ENCODE assay signal across 12 cellular contexts in genomic region chr11:6609502-6610015, GRCh38. TPM values are rescaled to one million over a fixed set of nuclear protein-coding genes. Genes with fewer than 3 reads are reported as not detected.
DNase-seq lines count a peak whose midpoint lies in the region; ATAC-seq, FAIRE-seq and TF ChIP-seq lines count a peak whose summit lies in the region.
"Had no signal": no experiment of that assay in that cellular context is flagged by ENCODE, and none has a peak within 500 bp of the region (broad histone marks: within the 10 kb centered on the region; RNA-seq: fewer than 3 reads in every experiment).

No MANE protein-coding gene starts in this region.

- peak overlapping the region; percentile 93 for H3K27ac Mint-ChIP-seq in activated CD4-positive, alpha-beta T cell treated with anti-CD3 and anti-CD28 coated beads for 36 hours
- no peak overlapping the region for H3K27ac Mint-ChIP-seq in activated CD8-positive, alpha-beta memory T cell treated with anti-CD3 and anti-CD28 coated beads, Interleukin-2, amount 10 ng/mL, durations not matched to agents 7 days and 5 days
- peak overlapping the region in 2 of 6 donors; percentile 86 to 96 for H3K27ac Mint-ChIP-seq in immature natural killer cell
- H3K27ac Mint-ChIP-seq: dendritic cell treated with granulocyte-macrophage colony-stimulating factor and Interleukin-4, amounts not matched to agents 40 ng/mL and 50 ng/mL, for 4 days had no signal

- H3K9me3 Mint-ChIP-seq in activated CD4-positive, alpha-beta T cell treated with anti-CD3 and anti-CD28 coated beads for 36 hours (ENCODE audit: low read depth), result no peaks in the 10 kb centered on the region
- no peaks in the 10 kb centered on the region for H3K9me3 Mint-ChIP-seq in activated CD8-positive, alpha-beta memory T cell treated with anti-CD3 and anti-CD28 coated beads, Interleukin-2, amount 10 ng/mL, durations not matched to agents 7 days and 5 days (ENCODE audit: low read depth)
- H3K9me3 Mint-ChIP-seq in immature natural killer cell, result no peaks in the 10 kb centered on the region
- H3K9me3 Mint-ChIP-seq: dendritic cell treated with granulocyte-macrophage colony-stimulating factor and Interleukin-4, amounts not matched to agents 40 ng/mL and 50 ng/mL, for 4 days had no signal

- no peak for DNase-seq in activated CD4-positive, alpha-beta T cell treated with anti-CD3 and anti-CD28 coated beads for 36 hours
- no peak for DNase-seq in activated CD4-positive, alpha-beta T cell treated with anti-CD3 and anti-CD28 coated beads for 4 hours
- DNase-seq in activated CD8-positive, alpha-beta memory T cell treated with anti-CD3 and anti-CD28 coated beads, Interleukin-2, amount 10 ng/mL, durations not matched to agents 7 days and 5 days, result peak; percentile 39
- DNase-seq in immature natural killer cell, result no peak
- DNase-seq in stimulated activated CD8-positive, alpha-beta memory T cell treated with anti-CD3 and anti-CD28 coated beads, Interleukin-4, amount 100 ng/mL, for 48 hours, result peak; percentile 20
- no peak for DNase-seq in D721Med (ENCODE audit: insufficient read length, low spot score)
- DNase-seq in retina, result no peak
- DNase-seq: activated T-cell treated with anti-CD3 and anti-CD28 coated beads for 4 hours, NCI-H187 had no signal

- intact Hi-C loops in activated CD4-positive, alpha-beta T cell treated with anti-CD3 and anti-CD28 coated beads for 36 hours (cut with DNase I, micrococcal nuclease), result loop anchor here (5.0 to 10.0 kb wide), 3 partner anchors 128 to 925 kb away; partner anchors contain the start of genes APBB1 (in 1 of the 2), TRIM22 (in 1 of the 2) and TRIM5 (in 1 of the 2)

- CTCF ChIA-PET in activated CD4-positive, alpha-beta T cell treated with anti-CD3 and anti-CD28 coated beads for 36 hours (lab: Charles Lee), result interaction anchor here (0.9 to 1.4 kb wide), 2 partner anchors 74 to 230 kb away, joined by 3 to 4 read pairs; partner anchors contain the start of gene MRPL17
- CTCF ChIA-PET in activated CD8-positive, alpha-beta memory T cell treated with anti-CD3 and anti-CD28 coated beads, Interleukin-2, amount 10 ng/mL, durations not matched to agents 7 days and 5 days (lab: Charles Lee), result interaction anchor here (1.3 to 3.3 kb wide), 2 partner anchors 64 to 74 kb away, joined by 3 to 18 read pairs; partner anchors contain the start of gene MRPL17

- no peak for TF ChIP-seq CTCF in D721Med (IDR thresholded peaks at IDR 0.05; ENCODE audit: insufficient read depth, missing control alignments)

- no peak overlapping the region for H3K4me3 Mint-ChIP-seq in activated CD4-positive, alpha-beta T cell treated with anti-CD3 and anti-CD28 coated beads for 36 hours
- peak overlapping the region; percentile 15 for H3K4me3 Mint-ChIP-seq in activated CD8-positive, alpha-beta memory T cell treated with anti-CD3 and anti-CD28 coated beads, Interleukin-2, amount 10 ng/mL, durations not matched to agents 7 days and 5 days
- H3K4me3 Mint-ChIP-seq in immature natural killer cell, result peak overlapping the region in 4 of 5 donors; percentile 51 to 94 (median 59)
- H3K4me3 Mint-ChIP-seq: dendritic cell treated with granulocyte-macrophage colony-stimulating factor and Interleukin-4, amounts not matched to agents 40 ng/mL and 50 ng/mL, for 4 days had no signal

- ATAC-seq in activated CD4-positive, alpha-beta T cell treated with anti-CD3 and anti-CD28 coated beads for 36 hours, result no peak
- no peak for ATAC-seq in activated CD8-positive, alpha-beta memory T cell treated with anti-CD3 and anti-CD28 coated beads, Interleukin-2, amount 10 ng/mL, durations not matched to agents 7 days and 5 days
- no peak for ATAC-seq in GM21723 (IDR thresholded peaks at IDR 0.05; ENCODE audit: unreplicated experiment)

- peaks cover 42% of the 10 kb centered on the region for H3K4me1 Mint-ChIP-seq in activated CD4-positive, alpha-beta T cell treated with anti-CD3 and anti-CD28 coated beads for 36 hours
- peaks cover 53% of the 10 kb centered on the region for H3K4me1 Mint-ChIP-seq in activated CD8-positive, alpha-beta memory T cell treated with anti-CD3 and anti-CD28 coated beads, Interleukin-2, amount 10 ng/mL, durations not matched to agents 7 days and 5 days
- H3K4me1 Mint-ChIP-seq in immature natural killer cell, result peaks cover 19 to 22% of the 10 kb centered on the region in 2 donors

- FAIRE-seq in D721Med (lab: Jason Lieb, UNC), result no peak
- FAIRE-seq: frontal cortex had no signal

- POLR2A ChIA-PET in activated CD4-positive, alpha-beta T cell treated with anti-CD3 and anti-CD28 coated beads for 36 hours (lab: Charles Lee), result interaction anchor here (0.6 kb wide), 1 partner anchor 25 kb away, joined by 3 read pairs; no protein-coding TSS in a partner anchor

- H3K27me3 Mint-ChIP-seq in activated CD4-positive, alpha-beta T cell treated with anti-CD3 and anti-CD28 coated beads for 36 hours, result no peaks in the 10 kb centered on the region
- H3K27me3 Mint-ChIP-seq in activated CD8-positive, alpha-beta memory T cell treated with anti-CD3 and anti-CD28 coated beads, Interleukin-2, amount 10 ng/mL, durations not matched to agents 7 days and 5 days, result no peaks in the 10 kb centered on the region
- H3K27me3 Mint-ChIP-seq in immature natural killer cell (ENCODE audit: low read depth in 3 of 3), result peaks cover 0 to 10% (median 5%) of the 10 kb centered on the region in 3 donors
- H3K27me3 Mint-ChIP-seq: dendritic cell treated with granulocyte-macrophage colony-stimulating factor and Interleukin-4, amounts not matched to agents 40 ng/mL and 50 ng/mL, for 4 days had no signal

- H3K36me3 Mint-ChIP-seq in activated CD4-positive, alpha-beta T cell treated with anti-CD3 and anti-CD28 coated beads for 36 hours (ENCODE audit: low read depth), result peaks cover 49% of the 10 kb centered on the region
- peaks cover 47% of the 10 kb centered on the region for H3K36me3 Mint-ChIP-seq in activated CD8-positive, alpha-beta memory T cell treated with anti-CD3 and anti-CD28 coated beads, Interleukin-2, amount 10 ng/mL, durations not matched to agents 7 days and 5 days
- peaks cover 12 to 21% (median 15%) of the 10 kb centered on the region in 3 donors for H3K36me3 Mint-ChIP-seq in immature natural killer cell

RNA-seq across cellular contexts. Expression of gene TAF10, which starts 2.5 kb away (rescaled TPM):
- 100 to 1,000 TPM; 133 to 152 TPM for total RNA-seq in activated CD4-positive, alpha-beta T cell treated with anti-CD3 and anti-CD28 coated beads for 36 hours
- total RNA-seq in activated CD8-positive, alpha-beta memory T cell treated with anti-CD3 and anti-CD28 coated beads, Interleukin-2, amount 10 ng/mL, durations not matched to agents 7 days and 5 days, result 100 to 1,000 TPM; 134 to 144 TPM
- polyA plus RNA-seq in immature natural killer cell, result 100 to 1,000 TPM; 329 to 365 (median 334) TPM

RNA-seq across cellular contexts. Expression of gene ILK, which starts 6.0 kb away (rescaled TPM):
- 10 to 100 TPM; 85.6 to 89.0 TPM for total RNA-seq in activated CD4-positive, alpha-beta T cell treated with anti-CD3 and anti-CD28 coated beads for 36 hours
- total RNA-seq in activated CD8-positive, alpha-beta memory T cell treated with anti-CD3 and anti-CD28 coated beads, Interleukin-2, amount 10 ng/mL, durations not matched to agents 7 days and 5 days, result 100 to 1,000 TPM; 151 to 161 TPM
- 100 to 1,000 TPM; 155 to 297 (median 193) TPM for polyA plus RNA-seq in immature natural killer cell

RNA-seq across cellular contexts. Expression of gene RRP8, which starts 6.1 kb away (rescaled TPM):
- 10 to 100 TPM; 34.4 to 35.0 TPM for total RNA-seq in activated CD4-positive, alpha-beta T cell treated with anti-CD3 and anti-CD28 coated beads for 36 hours
- total RNA-seq in activated CD8-positive, alpha-beta memory T cell treated with anti-CD3 and anti-CD28 coated beads, Interleukin-2, amount 10 ng/mL, durations not matched to agents 7 days and 5 days, result 10 to 100 TPM; 25.6 to 33.1 TPM
- polyA plus RNA-seq in immature natural killer cell, result 10 to 100 TPM; 17.6 to 25.7 (median 18.3) TPM

RNA-seq across cellular contexts. Expression of gene TPP1, which starts 9.7 kb away (rescaled TPM):
- 10 to 100 TPM; 38.1 to 47.9 TPM for total RNA-seq in activated CD4-positive, alpha-beta T cell treated with anti-CD3 and anti-CD28 coated beads for 36 hours
- total RNA-seq in activated CD8-positive, alpha-beta memory T cell treated with anti-CD3 and anti-CD28 coated beads, Interleukin-2, amount 10 ng/mL, durations not matched to agents 7 days and 5 days, result 10 to 100 TPM; 76.8 to 79.3 TPM
- polyA plus RNA-seq in immature natural killer cell, result 100 to 1,000 TPM; 110 to 225 (median 167) TPM

RNA-seq across cellular contexts. Expression of gene DCHS1, which starts 46.0 kb away (rescaled TPM):
- under 1 TPM; 0.78 to 0.91 TPM for total RNA-seq in activated CD4-positive, alpha-beta T cell treated with anti-CD3 and anti-CD28 coated beads for 36 hours
- total RNA-seq in activated CD8-positive, alpha-beta memory T cell treated with anti-CD3 and anti-CD28 coated beads, Interleukin-2, amount 10 ng/mL, durations not matched to agents 7 days and 5 days, result under 1 TPM; 0.14 to 0.32 TPM
- polyA plus RNA-seq in immature natural killer cell, result under 1 TPM in 2 of 3 donors, not detected in 1; 0.10 to 0.11 TPM

Comparison
In these comparisons a context has a peak if more than half of its experiments do, and no peak if none do; other contexts are left out.
1. DNase-seq: peak in activated CD8-positive, alpha-beta memory T cell treated with anti-CD3 and anti-CD28 coated beads, Interleukin-2, amount 10 ng/mL, durations not matched to agents 7 days and 5 days (single experiment) and stimulated activated CD8-positive, alpha-beta memory T cell treated with anti-CD3 and anti-CD28 coated beads, Interleukin-4, amount 100 ng/mL, for 48 hours (single experiment); none in activated CD4-positive, alpha-beta T cell treated with anti-CD3 and anti-CD28 coated beads for 36 hours (single experiment), activated CD4-positive, alpha-beta T cell treated with anti-CD3 and anti-CD28 coated beads for 4 hours (0 of 2), immature natural killer cell (0 of 3), D721Med (single experiment) and retina (single experiment).